Comparison of ENCODE assay signal across 21 cellular contexts in the genomic region with DNA sequence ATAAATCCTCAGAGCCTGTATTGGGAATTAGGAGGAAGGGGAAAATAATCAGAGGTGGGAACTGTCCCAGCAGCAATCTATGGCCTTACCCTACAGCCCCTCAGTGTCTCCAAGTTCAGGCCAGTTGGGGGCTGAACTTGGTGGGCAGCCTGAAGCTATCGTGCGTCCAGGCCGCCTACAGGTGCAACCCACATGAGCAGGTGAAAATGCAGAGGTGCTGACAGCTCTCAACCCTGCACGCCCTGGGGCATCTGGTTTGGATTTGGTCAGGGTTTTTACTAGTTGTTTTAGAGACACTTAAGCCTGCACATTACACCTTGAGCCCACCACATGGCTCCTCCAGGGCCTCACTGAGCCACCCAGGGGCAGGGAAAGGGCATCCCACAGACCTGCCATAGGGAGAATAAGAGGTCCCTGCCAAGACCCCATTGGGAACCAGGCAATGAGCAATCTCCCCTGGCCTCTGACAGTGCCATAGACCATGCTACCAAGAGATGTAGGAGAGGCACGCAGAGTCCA.
"Had no signal": no experiment of that assay in that cellular context is flagged by ENCODE, and none has a peak within 500 bp of the region (broad histone marks: within the 10 kb centered on the region; RNA-seq: fewer than 3 reads in every experiment).

No MANE protein-coding gene starts in this region.

- ATAC-seq: mucosa of descending colon; naive thymus-derived CD4-positive, alpha-beta T cell; pancreas; right cardiac atrium; stimulated activated naive B cell treated with anti-CD40 and anti-IgM and Interleukin-4, amounts not matched to agents 10 μg/mL and 1 μg/mL and 100 μg/mL, for 72 hours had no signal

- H3K36me3 ChIP-seq: left ventricle myocardium inferior, pancreas, prostate gland, tibial nerve, uterus had no signal

- DNase-seq: left ventricle myocardium inferior; mesendoderm; midbrain; mucosa of descending colon; naive thymus-derived CD4-positive, alpha-beta T cell; nucleus accumbens; pancreas; posterior cingulate gyrus; retina; right cardiac atrium; stimulated activated CD4-positive, alpha-beta T cell treated with anti-CD3 and anti-CD28 coated beads, Interleukin-12 subunit alpha, Interleukin-12 subunit beta, amount 100 ng/mL, for 4 hours; stimulated activated CD4-positive, alpha-beta T cell treated with anti-CD3 and anti-CD28 coated beads, Interleukin-15, amount 100 ng/mL, for 24 hours; stimulated activated CD4-positive, alpha-beta T cell treated with anti-CD3 and anti-CD28 coated beads, Interleukin-2, amount 100 ng/mL, for 24 hours; stimulated activated CD4-positive, alpha-beta T cell treated with anti-CD3 and anti-CD28 coated beads, Interleukin-4, amount 100 ng/mL, for 1 hour; stimulated activated naive B cell treated with anti-CD40 and anti-IgM and Interleukin-4, amounts not matched to agents 10 μg/mL and 1 μg/mL and 100 μg/mL, for 72 hours; uterus had no signal

- H3K4me3 ChIP-seq: hepatocyte, left ventricle myocardium inferior, lung, mucosa of descending colon, pancreas, prostate gland, smooth muscle cell, tibial nerve, uterus had no signal

- H3K27me3 ChIP-seq: pancreas, tibial nerve, uterus had no signal

- H3K27ac ChIP-seq: hepatocyte, left ventricle myocardium inferior, pancreas, prostate gland, tibial nerve, uterus had no signal

- H3K4me1 ChIP-seq: pancreas, prostate gland, uterus had no signal

- H3K9me3 ChIP-seq: left ventricle myocardium inferior, mucosa of descending colon, pancreas, prostate gland, tibial nerve, uterus had no signal
